In genomic region chr2:20617892-20618467, GRCh38 we compare ENCODE assay signal across 8 cellular contexts. TPM values are rescaled to one million over a fixed set of nuclear protein-coding genes. Genes with fewer than 3 reads are reported as not detected.
DNase-seq lines count a peak whose midpoint lies in the region; ATAC-seq and TF ChIP-seq lines count a peak whose summit lies in the region.

No MANE protein-coding gene starts in this region.

- H3K36me3 ChIP-seq in cardiac muscle cell: no peaks in the 10 kb centered on the region

- intact Hi-C loops in CD14-positive monocyte (cut with micrococcal nuclease): no loop called here

- DNase-seq in CD14-positive monocyte (ENCODE audit: low spot score): peak; percentile 95
- DNase-seq in HT1080 (ENCODE audit: low read depth): peak; percentile 90
- peak; percentile 78 for DNase-seq in amniotic stem cell (lab: John Stamatoyannopoulos, UW)
- DNase-seq in cardiac muscle cell (ENCODE audit: low read depth in 1 of 2, low spot score in 1 of 2): peak; percentile 94 to 100
- no peak for DNase-seq in progenitor cell of endocrine pancreas (ENCODE audit: low spot score, unreplicated experiment)
- DNase-seq in GM10266 (ENCODE audit: extremely low spot score): no peak

- H3K4me1 Mint-ChIP-seq in CD14-positive monocyte: peaks cover 30% of the 10 kb centered on the region
- no peaks in the 10 kb centered on the region for H3K4me1 Mint-ChIP-seq in progenitor cell of endocrine pancreas (ENCODE audit: low read depth)

- H3K27me3 Mint-ChIP-seq in CD14-positive monocyte (ENCODE audit: low read depth in 3 of 3) (peaks cover 0 to 7% (median 1%) of the 10 kb centered on the region in 3 donors), progenitor cell of endocrine pancreas (no peaks in the 10 kb centered on the region)

- TF ChIP-seq CTCF in CD14-positive monocyte (IDR thresholded peaks at IDR 0.05): peak; percentile 42
- TF ChIP-seq CTCF in cardiac muscle cell (IDR thresholded peaks at IDR 0.05; ENCODE audit: low read depth, low read length): peak; percentile 49
- TF ChIP-seq CTCF in progenitor cell of endocrine pancreas (IDR thresholded peaks at IDR 0.05; ENCODE audit: unreplicated experiment): peak; percentile 21
- TF ChIP-seq CTCF in GM10266 (IDR thresholded peaks at IDR 0.05; ENCODE audit: control insufficient read depth, insufficient read depth, low read depth, missing control alignments): no peak

- H3K9me3 Mint-ChIP-seq in CD14-positive monocyte (no peaks in the 10 kb centered on the region), progenitor cell of endocrine pancreas (ENCODE audit: low read depth) (no peaks in the 10 kb centered on the region)

- H3K27ac Mint-ChIP-seq in CD14-positive monocyte (peak overlapping the region; percentile 71 to 95 (median 82)), progenitor cell of endocrine pancreas (no peak overlapping the region)

- no peak overlapping the region for H3K4me3 ChIP-seq in cardiac muscle cell

- H3K36me3 Mint-ChIP-seq in CD14-positive monocyte (peaks cover 42 to 60% of the 10 kb centered on the region in 2 donors), progenitor cell of endocrine pancreas (ENCODE audit: insufficient read depth) (peaks cover 3% of the 10 kb centered on the region)

- ATAC-seq in HG03097 (IDR thresholded peaks at IDR 0.05; ENCODE audit: low FRiP score, unreplicated experiment) (no peak), HG03175 (IDR thresholded peaks at IDR 0.05; ENCODE audit: unreplicated experiment) (no peak)

- H3K27ac ChIP-seq in cardiac muscle cell: peak overlapping the region; percentile 96

- H3K4me1 ChIP-seq in cardiac muscle cell (ENCODE audit: low read depth): peaks cover 28% of the 10 kb centered on the region

- H3K4me3 Mint-ChIP-seq in CD14-positive monocyte (no peak overlapping the region), progenitor cell of endocrine pancreas (ENCODE audit: low read depth) (no peak overlapping the region)

- H3K27me3 ChIP-seq in cardiac muscle cell: no peaks in the 10 kb centered on the region

- H3K9me3 ChIP-seq in cardiac muscle cell (ENCODE audit: low read depth): no peaks in the 10 kb centered on the region

RNA-seq across cellular contexts. Expression of gene HS1BP3, which starts 32.9 kb away (rescaled TPM):
- polyA plus RNA-seq in CD14-positive monocyte: 10 to 100 TPM; 45.4 to 48.9 TPM
- total RNA-seq in HT1080 (2014; rRNA removed; shearing (Covaris generic)): 18.4 and 21.9 TPM in 2 replicates
- 17.5 and 18.9 TPM in 2 replicates for polyA plus RNA-seq in HT1080 (2015; cell fraction: cytosol; rRNA removed)
- 23.3 and 24.1 TPM in 2 replicates for polyA plus RNA-seq in HT1080 (2015; cell fraction: nucleus; rRNA removed)
- total RNA-seq in cardiac muscle cell: 18.3 and 20.3 TPM in 2 replicates
- 12.0 and 13.5 TPM in 2 replicates for polyA plus RNA-seq in cardiac muscle cell
- total RNA-seq in progenitor cell of endocrine pancreas: 15.9 and 16.5 TPM in 2 replicates

RNA-seq across cellular contexts. Expression of gene GDF7, which starts 49.0 kb away (rescaled TPM):
- not detected for polyA plus RNA-seq in CD14-positive monocyte
- total RNA-seq in HT1080 (2014; rRNA removed; shearing (Covaris generic)): 0.27 and 0.33 TPM in 2 replicates
- 0.03 and 0.05 TPM in 2 replicates for polyA plus RNA-seq in HT1080 (2015; cell fraction: cytosol; rRNA removed)
- polyA plus RNA-seq in HT1080 (2015; cell fraction: nucleus; rRNA removed): 0.08 and 0.14 TPM in 2 replicates
- 0.14 and 0.15 TPM in 2 replicates for total RNA-seq in cardiac muscle cell
- polyA plus RNA-seq in cardiac muscle cell: 0.05 and 0.09 TPM in 2 replicates
- 0.16 and 0.17 TPM in 2 replicates for total RNA-seq in progenitor cell of endocrine pancreas

Comparison
In these comparisons a context has a peak if more than half of its experiments do, and no peak if none do; other contexts are left out.
1. DNase-seq: peak in CD14-positive monocyte (single experiment), HT1080 (single experiment), amniotic stem cell (single experiment) and cardiac muscle cell (2 of 2); none in progenitor cell of endocrine pancreas (single experiment) and GM10266 (single experiment).